Comparison of ENCODE assay signal across 8 cellular contexts in genomic region chr3:10194328-10195071, GRCh38. TPM values are rescaled to one million over a fixed set of nuclear protein-coding genes. Genes with fewer than 3 reads are reported as not detected.
A peak's percentile ranks its signal among the peaks of the same experiment; 100 is the strongest.
DNase-seq lines count a peak whose midpoint lies in the region; TF ChIP-seq lines count a peak whose summit lies in the region.

No MANE protein-coding gene starts in this region.

- peak overlapping the region; percentile 12 for H2BK15ac ChIP-seq in mesenchymal stem cell (ENCODE audit: low read depth, poor library complexity, severe bottlenecking)

- no peak overlapping the region for H2AFZ ChIP-seq in mesenchymal stem cell (ENCODE audit: low read depth, low read length)

- no peaks in the 10 kb centered on the region for H3K9me3 ChIP-seq in ascending aorta
- no peaks in the 10 kb centered on the region for H3K9me3 ChIP-seq in mesenchymal stem cell (ENCODE audit: control insufficient read depth, low read length)
- H3K9me3 ChIP-seq in suprapubic skin, result no peaks in the 10 kb centered on the region

- TF ChIP-seq EP300 in suprapubic skin (IDR thresholded peaks at IDR 0.05), result no peak

- no peak overlapping the region for H3K14ac ChIP-seq in mesenchymal stem cell (ENCODE audit: low read length in 2 of 2)

- peaks cover 9% of the 10 kb centered on the region for H3K79me1 ChIP-seq in mesenchymal stem cell (replicated peaks; ENCODE audit: low read length, poor library complexity, severe bottlenecking)

- H3K36me3 ChIP-seq in ascending aorta (no peaks in the 10 kb centered on the region), mesenchymal stem cell (ENCODE audit: control insufficient read depth in 1 of 2, insufficient read depth in 2 of 2, low read depth in 1 of 2, low read length in 2 of 2) (peaks cover 0 to 8% of the 10 kb centered on the region in 2 experiments), suprapubic skin (no peaks in the 10 kb centered on the region)

- H3K4ac ChIP-seq in mesenchymal stem cell (ENCODE audit: low read depth in 1 of 2, low read length in 2 of 2), result peak overlapping the region in 1 of 2 experiments; percentile 55

- intact Hi-C loops in ascending aorta (cut with DNase I), result no loop called here

- peak overlapping the region; percentile 37 to 77 for H3K18ac ChIP-seq in mesenchymal stem cell (ENCODE audit: low read depth in 1 of 2, low read length in 2 of 2)

- H2BK5ac ChIP-seq in mesenchymal stem cell (ENCODE audit: low read depth, low read length, poor library complexity, severe bottlenecking), result no peak overlapping the region

- peak overlapping the region; percentile 61 to 87 for H2BK12ac ChIP-seq in mesenchymal stem cell (ENCODE audit: low read length in 2 of 2)

- H4K91ac ChIP-seq in mesenchymal stem cell (ENCODE audit: low read length), result peak overlapping the region; percentile 85

- H4K8ac ChIP-seq in mesenchymal stem cell (ENCODE audit: low read length), result peak overlapping the region; percentile 87

- H3K27me3 ChIP-seq in ascending aorta (no peaks in the 10 kb centered on the region), mesenchymal stem cell (ENCODE audit: control insufficient read depth in 1 of 2, insufficient read depth in 1 of 2, low read length in 2 of 2) (no peaks in the 10 kb centered on the region), suprapubic skin (no peaks in the 10 kb centered on the region)

- TF ChIP-seq POLR2A in suprapubic skin (IDR thresholded peaks at IDR 0.05), result no peak

- H3K4me3 ChIP-seq in ascending aorta, result no peak overlapping the region
- no peak overlapping the region for H3K4me3 ChIP-seq in mesenchymal stem cell (ENCODE audit: insufficient read depth in 1 of 2, low read depth in 1 of 2, low read length in 2 of 2)
- no peak overlapping the region for H3K4me3 ChIP-seq in suprapubic skin

- no peak overlapping the region for H3K23ac ChIP-seq in mesenchymal stem cell (ENCODE audit: low read length in 2 of 2)

- POLR2A ChIA-PET in GM10248 (lab: Yijun Ruan, JAX) (interaction anchor here (0.5 to 0.6 kb wide), 2 partner anchors 31 to 47 kb away, joined by 4 read pairs; no protein-coding TSS in a partner anchor), RWPE1 (lab: Yijun Ruan, JAX; ENCODE audit: low non-redundant PET) (no interaction called here)

- peak overlapping the region; percentile 99 for H2AK5ac ChIP-seq in mesenchymal stem cell (ENCODE audit: low read length, severe bottlenecking)

- CTCF ChIA-PET in GM10248 (lab: Yijun Ruan, JAX), result interaction anchor here (0.7 to 4.6 kb wide), 16 partner anchors 9 to 355 kb away, joined by 3 to 33 read pairs (median 4); partner anchors contain the start of gene IRAK2
- CTCF ChIA-PET in RWPE1 (lab: Yijun Ruan, JAX), result no interaction called here

- H3K4me2 ChIP-seq in mesenchymal stem cell (ENCODE audit: low read length, poor library complexity, severe bottlenecking), result no peak overlapping the region

- 91% methylated on average over 7 of the region's 11 CpGs for WGBS in mesenchymal stem cell
- 57% methylated on average over 11 of the region's 11 CpGs for WGBS in suprapubic skin

- peak overlapping the region; percentile 85 for H3K9ac ChIP-seq in mesenchymal stem cell (ENCODE audit: low read length)

- DNase-seq in GM10248 (ENCODE audit: extremely low spot score) (peak; percentile 64), RWPE1 (ENCODE audit: low spot score) (peak; percentile 37), ascending aorta (ENCODE audit: low spot score in 2 of 2) (peak in 1 of 2 donors; percentile 86), mesenchymal stem cell (peak; percentile 16), suprapubic skin (ENCODE audit: low spot score in 2 of 2) (no peak), HCEC 1CT (no peak), SK-N-DZ (ENCODE audit: low spot score) (no peak), NCI-H2029 treated with DMSO at 0.1 percent for 48 hours (lab: John Stamatoyannopoulos, UW) (no peak)

- H3K4me1 ChIP-seq in ascending aorta (peaks cover 33 to 69% of the 10 kb centered on the region in 2 donors), mesenchymal stem cell (ENCODE audit: control insufficient read depth, insufficient read depth, low read depth, low read length) (peaks cover 53% of the 10 kb centered on the region), suprapubic skin (peaks cover 94% of the 10 kb centered on the region)

- TF ChIP-seq CTCF in GM10248 (IDR thresholded peaks at IDR 0.05; ENCODE audit: control extremely low read depth, extremely low read depth, low read depth, missing control alignments) (no peak), RWPE1 (conservative IDR thresholded peaks at IDR 0.05; ENCODE audit: low read depth) (no peak), ascending aorta (IDR thresholded peaks at IDR 0.05) (no peak), suprapubic skin (IDR thresholded peaks at IDR 0.05) (no peak)

- H2BK120ac ChIP-seq in mesenchymal stem cell (ENCODE audit: low read depth, low read length), result no peak overlapping the region

- H3K27ac ChIP-seq in RWPE1 (peak overlapping the region; percentile 92), ascending aorta (peak overlapping the region; percentile 84 to 94), mesenchymal stem cell (ENCODE audit: low read length, poor library complexity, severe bottlenecking) (peak overlapping the region; percentile 73), suprapubic skin (peak overlapping the region; percentile 80)

RNA-seq across cellular contexts. Expression of gene IRAK2, which starts 29.8 kb away (rescaled TPM):
- total RNA-seq in ascending aorta (1.3 TPM), suprapubic skin (10 to 100 TPM in 1 of 4 donors, 1 to 10 TPM in 3; 3.6 to 13.6 (median 7.4) TPM)
- polyA plus RNA-seq in mesenchymal stem cell (2013, experiment 1 of 2), result 2.6 TPM
- polyA plus RNA-seq in mesenchymal stem cell (2013, experiment 2 of 2), result 2.4 TPM
- polyA plus RNA-seq in SK-N-DZ (2014; cell fraction: cytosol; rRNA removed), result 4.0 and 4.6 TPM in 2 replicates
- polyA plus RNA-seq in SK-N-DZ (2014; cell fraction: nucleus; rRNA removed), result 2.1 TPM in 2 replicates

RNA-seq across cellular contexts. Expression of gene VHL, which starts 52.9 kb away (rescaled TPM):
- total RNA-seq in ascending aorta (34.4 TPM), suprapubic skin (10 to 100 TPM; 36.4 to 49.1 (median 42.8) TPM)
- 24.4 TPM for polyA plus RNA-seq in mesenchymal stem cell (2013, experiment 1 of 2)
- polyA plus RNA-seq in mesenchymal stem cell (2013, experiment 2 of 2), result 25.7 TPM
- 114 TPM in 2 replicates for polyA plus RNA-seq in SK-N-DZ (2014; cell fraction: cytosol; rRNA removed)
- 77.9 and 80.3 TPM in 2 replicates for polyA plus RNA-seq in SK-N-DZ (2014; cell fraction: nucleus; rRNA removed)

RNA-seq across cellular contexts. Expression of gene TATDN2, which starts 53.8 kb away (rescaled TPM):
- total RNA-seq in ascending aorta (29.1 TPM), suprapubic skin (10 to 100 TPM; 22.1 to 33.7 (median 26.3) TPM)
- 17.8 TPM for polyA plus RNA-seq in mesenchymal stem cell (2013, experiment 1 of 2)
- polyA plus RNA-seq in mesenchymal stem cell (2013, experiment 2 of 2), result 17.5 TPM
- 20.9 and 23.5 TPM in 2 replicates for polyA plus RNA-seq in SK-N-DZ (2014; cell fraction: cytosol; rRNA removed)
- 11.7 and 22.3 TPM in 2 replicates for polyA plus RNA-seq in SK-N-DZ (2014; cell fraction: nucleus; rRNA removed)

Comparison
In these comparisons a context has a peak if more than half of its experiments do, and no peak if none do; other contexts are left out.
1. DNase-seq: peak in GM10248 (single experiment), RWPE1 (single experiment) and mesenchymal stem cell (single experiment); none in suprapubic skin (0 of 2), HCEC 1CT (single experiment), SK-N-DZ (single experiment) and NCI-H2029 treated with DMSO at 0.1 percent for 48 hours (single experiment).
2. Peak in every context shown above with its lines, with median percentiles within 50 percentile points of each other: H3K27ac ChIP-seq.